Comparison of ENCODE assay signal across 27 cellular contexts in the genomic region with DNA sequence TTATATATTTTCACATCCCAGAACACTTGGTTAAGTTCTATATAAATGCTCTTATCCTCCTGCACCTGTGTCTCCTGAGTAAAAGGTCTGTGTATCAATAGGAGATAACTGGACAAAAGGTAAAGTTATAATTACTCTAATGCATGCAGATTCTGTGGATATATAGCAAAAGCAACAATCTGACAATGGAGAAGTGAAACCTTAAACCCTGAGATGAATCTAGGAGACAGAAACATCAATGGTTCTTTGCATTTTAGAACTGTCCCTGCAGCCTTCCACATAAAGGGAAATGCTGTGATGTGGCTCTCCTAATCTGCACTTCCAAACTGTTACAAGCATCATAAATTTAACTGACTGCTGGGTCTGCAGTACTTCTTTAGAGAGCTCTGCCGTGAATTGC. TPM values are rescaled to one million over a fixed set of nuclear protein-coding genes. Genes with fewer than 3 reads are reported as not detected.
"Had no signal": no experiment of that assay in that cellular context is flagged by ENCODE, and none has a peak within 500 bp of the region (broad histone marks: within the 10 kb centered on the region; RNA-seq: fewer than 3 reads in every experiment).

No MANE protein-coding gene starts in this region.

- H3K27me3 ChIP-seq: brain microvascular endothelial cell, cardiac muscle cell, MG63 had no signal

- ATAC-seq: activated CD4-positive, alpha-beta T cell treated with anti-CD3 and anti-CD28 coated beads for 36 hours; activated T-helper 17 cell treated with anti-CD3 and anti-CD28 coated beads, Interleukin-2, amount 50 U/mL, for 72 hours; Panc1; T-cell had no signal

- H3K36me3 ChIP-seq: brain microvascular endothelial cell, cardiac muscle cell, MG63 had no signal

- DNase-seq: activated CD4-positive, alpha-beta memory T cell treated with anti-CD3 and anti-CD28 coated beads, Interleukin-2, amount 10 ng/mL, durations not matched to agents 7 days and 5 days; activated CD4-positive, alpha-beta T cell treated with anti-CD3 and anti-CD28 coated beads for 36 hours; activated CD4-positive, alpha-beta T cell treated with anti-CD3 and anti-CD28 coated beads, Interleukin-2, amount 50 U/mL, for 1 hour; activated CD4-positive, CD25-positive, alpha-beta regulatory T cell; activated gamma-delta T cell; activated naive CD4-positive, alpha-beta T cell treated with anti-CD3 and anti-CD28 coated beads for 36 hours; activated T-cell treated with anti-CD3 and anti-CD28 coated beads for 4 hours; activated T-cell treated with anti-CD3 and anti-CD28 coated beads, Interleukin-2, amount 50 U/mL, for 48 hours; brain microvascular endothelial cell; MG63; NCI-H1048; NCI-H1694; NCI-H2029; NCI-H226; NCI-H510A; NCI-H526 treated with DMSO at 0.1 percent for 48 hours; NK-92 treated with Interleukin-12 subunit alpha and Interleukin-12 subunit beta, amount 100 ng/mL, for 24 hours; OCI-M1; SHP77; T-cell; T-helper 2 cell; T1000 had no signal

- H3K4me3 ChIP-seq: cardiac muscle cell, MG63 had no signal

- H3K27ac ChIP-seq: brain microvascular endothelial cell, cardiac muscle cell, VCaP had no signal

- H3K9me3 ChIP-seq: MG63 had no signal

RNA-seq across cellular contexts. Expression of a gene that starts 42.9 kb away (rescaled TPM):
- total RNA-seq: activated CD8-positive, alpha-beta memory T cell treated with anti-CD3 and anti-CD28 coated beads for 36 hours had no signal
